In the genomic region with DNA sequence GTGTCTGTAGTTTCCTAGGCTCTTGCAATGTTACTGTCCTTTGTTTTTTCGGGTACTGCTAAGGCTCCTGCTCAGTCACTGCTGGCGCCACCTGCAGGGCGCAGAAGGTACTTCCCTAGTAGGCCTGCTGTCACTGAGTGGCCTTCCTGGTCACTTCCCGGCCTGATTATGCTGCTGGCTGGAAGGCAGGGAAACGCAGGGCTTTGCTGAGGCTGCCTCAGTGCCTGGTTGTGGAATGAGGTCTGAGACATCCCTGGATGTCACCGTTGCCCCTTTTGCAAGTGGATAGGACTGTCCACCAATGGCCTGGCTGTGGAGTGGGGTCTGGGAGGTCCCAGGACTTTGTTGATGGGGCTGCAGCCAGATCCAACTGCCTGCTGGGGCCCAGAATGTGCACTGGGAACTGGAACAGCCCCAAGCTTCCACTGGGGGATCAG, we compare ENCODE assay signal across 8 cellular contexts. TPM values are rescaled to one million over a fixed set of nuclear protein-coding genes. Genes with fewer than 3 reads are reported as not detected.
DNase-seq lines count a peak whose midpoint lies in the region; ATAC-seq, FAIRE-seq and TF ChIP-seq lines count a peak whose summit lies in the region.

No MANE protein-coding gene starts in this region.

- peak; percentile 82 for TF ChIP-seq CTCF in AG09319 (IDR thresholded peaks at IDR 0.05; ENCODE audit: low read depth, low read length)
- TF ChIP-seq CTCF in endothelial cell of umbilical vein (IDR thresholded peaks at IDR 0.05; ENCODE audit: extremely low read depth in 1 of 2, insufficient read depth in 1 of 2, low read depth in 1 of 2, low read length in 2 of 2) = peak; percentile 95 to 96

- H3K4me2 ChIP-seq in endothelial cell of umbilical vein (ENCODE audit: insufficient read depth, low read length) = no peak overlapping the region

- peaks cover 4% of the 10 kb centered on the region for H3K4me1 ChIP-seq in endothelial cell of umbilical vein (ENCODE audit: control insufficient read depth, extremely low read depth, insufficient read depth, low read length)

- peaks cover 3 to 6% of the 10 kb centered on the region in 2 donors for H3K27me3 Mint-ChIP-seq in natural killer cell treated with Interleukin-12 subunit alpha and Interleukin-12 subunit beta and Interleukin-15 and Interleukin-18, amount 100 ng/mL, for 72 hours

- H4K20me1 ChIP-seq in endothelial cell of umbilical vein (replicated peaks; ENCODE audit: control insufficient read depth, extremely low read depth, insufficient read depth, low read length) = no peaks in the 10 kb centered on the region

- peak; percentile 98 for ATAC-seq in GM18519 (IDR thresholded peaks at IDR 0.05; ENCODE audit: low FRiP score, unreplicated experiment)
- ATAC-seq in HG02938 (IDR thresholded peaks at IDR 0.05; ENCODE audit: unreplicated experiment) = peak; percentile 81
- peak; percentile 49 to 66 for ATAC-seq in natural killer cell treated with Interleukin-12 subunit alpha and Interleukin-12 subunit beta and Interleukin-15 and Interleukin-18, amount 100 ng/mL, for 72 hours

- dilution Hi-C loops in endothelial cell of umbilical vein (cut with MboI; ENCODE audit: extremely low pct_ligation_motif_present, low sequenced_read_pairs) = no loop called here

- peak overlapping the region; percentile 91 for H2AFZ ChIP-seq in endothelial cell of umbilical vein (ENCODE audit: low read depth, low read length)

- no peak overlapping the region for H3K9ac ChIP-seq in endothelial cell of umbilical vein (replicated peaks; ENCODE audit: extremely low read depth, insufficient read depth, low read length)

- no peak overlapping the region for H3K4me3 ChIP-seq in endothelial cell of umbilical vein (replicated peaks in 1 of 3; ENCODE audit: insufficient read depth in 1 of 3, low read depth in 1 of 3, low read length in 3 of 3)

- no peaks in the 10 kb centered on the region for H3K79me2 ChIP-seq in endothelial cell of umbilical vein (ENCODE audit: control insufficient read depth, insufficient read depth, low read length)

- no peak overlapping the region for H3K4me3 Mint-ChIP-seq in natural killer cell treated with Interleukin-12 subunit alpha and Interleukin-12 subunit beta and Interleukin-15 and Interleukin-18, amount 100 ng/mL, for 72 hours

- H3K9me3 ChIP-seq in endothelial cell of umbilical vein (replicated peaks; ENCODE audit: control insufficient read depth, insufficient read depth, low read length) = no peaks in the 10 kb centered on the region

- intact Hi-C loops in endothelial cell of umbilical vein (cut with micrococcal nuclease) = loop anchor here (1.0 to 10.0 kb wide), 10 partner anchors 14 to 1550 kb away; partner anchors contain the start of gene AGFG1

- POLR2A ChIA-PET in endothelial cell of umbilical vein (lab: Charles Lee) = no interaction called here

- no peak overlapping the region for H3K27ac Mint-ChIP-seq in natural killer cell treated with Interleukin-12 subunit alpha and Interleukin-12 subunit beta and Interleukin-15 and Interleukin-18, amount 100 ng/mL, for 72 hours

- H3K9me1 ChIP-seq in endothelial cell of umbilical vein (replicated peaks; ENCODE audit: control insufficient read depth, extremely low read depth, insufficient read depth, low read length) = no peaks in the 10 kb centered on the region

- DNase-seq in AG09319 (ENCODE audit: extremely low read depth, low read depth) = no peak
- DNase-seq in NCI-H2196 treated with DMSO at 0.1 percent for 48 hours (lab: John Stamatoyannopoulos, UW; ENCODE audit: unreplicated experiment) = peak; percentile 9
- peak; percentile 80 for DNase-seq in activated CD4-positive, alpha-beta T cell treated with anti-CD3 and anti-CD28 coated beads for 48 hours
- peak; percentile 77 for DNase-seq in endothelial cell of umbilical vein (ENCODE audit: low read depth, low spot score)
- DNase-seq in natural killer cell treated with Interleukin-12 subunit alpha and Interleukin-12 subunit beta and Interleukin-15 and Interleukin-18, amount 100 ng/mL, for 72 hours (ENCODE audit: low spot score) = no peak
- no peak for DNase-seq in mesenteric fat pad (ENCODE audit: low spot score)

- H3K27me3 ChIP-seq in endothelial cell of umbilical vein (ENCODE audit: control insufficient read depth in 2 of 2, insufficient read depth in 2 of 2, low read length in 2 of 2) = no peaks in the 10 kb centered on the region

- no peaks in the 10 kb centered on the region for H3K36me3 ChIP-seq in endothelial cell of umbilical vein (ENCODE audit: control insufficient read depth in 2 of 2, extremely low read depth in 1 of 2, insufficient read depth in 2 of 2, low read length in 2 of 2)

- BruUV-seq in endothelial cell of umbilical vein (replicated peaks; lab: Mats Ljungman, UMichigan) = no TSS peak

- no peaks in the 10 kb centered on the region for H3K36me3 Mint-ChIP-seq in natural killer cell treated with Interleukin-12 subunit alpha and Interleukin-12 subunit beta and Interleukin-15 and Interleukin-18, amount 100 ng/mL, for 72 hours

- no peaks in the 10 kb centered on the region for H3K9me3 Mint-ChIP-seq in natural killer cell treated with Interleukin-12 subunit alpha and Interleukin-12 subunit beta and Interleukin-15 and Interleukin-18, amount 100 ng/mL, for 72 hours

- CTCF ChIA-PET in endothelial cell of umbilical vein (lab: Charles Lee) = interaction anchor here (1.4 to 2.4 kb wide), 2 partner anchors 10 to 226 kb away, joined by 3 to 11 read pairs; no protein-coding TSS in a partner anchor

- no peaks in the 10 kb centered on the region for H3K4me1 Mint-ChIP-seq in natural killer cell treated with Interleukin-12 subunit alpha and Interleukin-12 subunit beta and Interleukin-15 and Interleukin-18, amount 100 ng/mL, for 72 hours (ENCODE audit: low read depth in 2 of 2)

- H3K27ac ChIP-seq in endothelial cell of umbilical vein (ENCODE audit: insufficient read depth, low read depth, low read length) = no peak overlapping the region

- peak; percentile 90 for FAIRE-seq in endothelial cell of umbilical vein (lab: Jason Lieb, UNC)

- TF ChIP-seq POLR2A in endothelial cell of umbilical vein (IDR thresholded peaks at IDR 0.05; ENCODE audit: low read depth, low read length) = no peak

TF ChIP-seq in endothelial cell of umbilical vein, 7 proteins besides CTCF, POLR2A, EP300 and RAD21:
- TF ChIP-seq, protein P1, sequence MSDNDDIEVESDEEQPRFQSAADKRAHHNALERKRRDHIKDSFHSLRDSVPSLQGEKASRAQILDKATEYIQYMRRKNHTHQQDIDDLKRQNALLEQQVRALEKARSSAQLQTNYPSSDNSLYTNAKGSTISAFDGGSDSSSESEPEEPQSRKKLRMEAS (IDR thresholded peaks at IDR 0.05; ENCODE audit: insufficient read depth, insufficient read length) = no peak
- TF ChIP-seq MYC (IDR thresholded peaks at IDR 0.05; ENCODE audit: low read depth, low read length) = no peak
- TF ChIP-seq GATA2 (IDR thresholded peaks at IDR 0.05; ENCODE audit: insufficient read depth, insufficient read length, low read depth, low read length) = no peak
- no peak for TF ChIP-seq EZH2 (IDR thresholded peaks at IDR 0.05; ENCODE audit: borderline replicate concordance, low read depth, low read length, severe bottlenecking)
- no peak for TF ChIP-seq FOS (IDR thresholded peaks at IDR 0.05; ENCODE audit: borderline replicate concordance, insufficient read depth, low read length)
- no peak for TF ChIP-seq POLR2AphosphoS5 (IDR thresholded peaks at IDR 0.05; ENCODE audit: insufficient read depth, low read depth, low read length)
- TF ChIP-seq JUN (IDR thresholded peaks at IDR 0.05; ENCODE audit: borderline replicate concordance, insufficient read depth, insufficient read length, low read depth) = no peak

RNA-seq across cellular contexts. Expression of gene DAW1, which starts 13.1 kb away (rescaled TPM):
- total RNA-seq in endothelial cell of umbilical vein (2.0 and 3.2 TPM in 2 replicates), mesenteric fat pad (not detected)
- 0.75 and 1.2 TPM in 2 replicates for polyA plus RNA-seq in endothelial cell of umbilical vein
- 2.2 and 3.3 TPM in 2 replicates for polyA plus RNA-seq in endothelial cell of umbilical vein (2011; cell fraction: cytosol; rRNA removed)
- 1.4 and 2.1 TPM in 2 replicates for polyA plus RNA-seq in endothelial cell of umbilical vein (2011; cell fraction: nucleus; rRNA removed)
- polyA plus RNA-seq in endothelial cell of umbilical vein (2012) = 6.8 and 12.0 TPM in 2 replicates
- polyA minus RNA-seq in endothelial cell of umbilical vein = 1.4 and 3.6 TPM in 2 replicates
- polyA minus RNA-seq in endothelial cell of umbilical vein (2011; cell fraction: cytosol; rRNA and poly(A)+ RNA removed) = not detected
- 1.1 and 1.4 TPM in 2 replicates for polyA minus RNA-seq in endothelial cell of umbilical vein (2011; cell fraction: nucleus; rRNA and poly(A)+ RNA removed)
- not detected for total RNA-seq in natural killer cell treated with Interleukin-12 subunit alpha and Interleukin-12 subunit beta and Interleukin-15 and Interleukin-18, amount 100 ng/mL, for 72 hours

Comparison
In these comparisons a context has a peak if more than half of its experiments do, and no peak if none do; other contexts are left out.
1. DNase-seq: peak in NCI-H2196 treated with DMSO at 0.1 percent for 48 hours (single experiment), activated CD4-positive, alpha-beta T cell treated with anti-CD3 and anti-CD28 coated beads for 48 hours (single experiment) and endothelial cell of umbilical vein (single experiment); none in AG09319 (single experiment), natural killer cell treated with Interleukin-12 subunit alpha and Interleukin-12 subunit beta and Interleukin-15 and Interleukin-18, amount 100 ng/mL, for 72 hours (single experiment) and mesenteric fat pad (single experiment).
2. Peak in every context shown above with its lines, with median percentiles within 50 percentile points of each other: ATAC-seq.